Comparison of ENCODE assay signal across 15 cellular contexts in the genomic region with DNA sequence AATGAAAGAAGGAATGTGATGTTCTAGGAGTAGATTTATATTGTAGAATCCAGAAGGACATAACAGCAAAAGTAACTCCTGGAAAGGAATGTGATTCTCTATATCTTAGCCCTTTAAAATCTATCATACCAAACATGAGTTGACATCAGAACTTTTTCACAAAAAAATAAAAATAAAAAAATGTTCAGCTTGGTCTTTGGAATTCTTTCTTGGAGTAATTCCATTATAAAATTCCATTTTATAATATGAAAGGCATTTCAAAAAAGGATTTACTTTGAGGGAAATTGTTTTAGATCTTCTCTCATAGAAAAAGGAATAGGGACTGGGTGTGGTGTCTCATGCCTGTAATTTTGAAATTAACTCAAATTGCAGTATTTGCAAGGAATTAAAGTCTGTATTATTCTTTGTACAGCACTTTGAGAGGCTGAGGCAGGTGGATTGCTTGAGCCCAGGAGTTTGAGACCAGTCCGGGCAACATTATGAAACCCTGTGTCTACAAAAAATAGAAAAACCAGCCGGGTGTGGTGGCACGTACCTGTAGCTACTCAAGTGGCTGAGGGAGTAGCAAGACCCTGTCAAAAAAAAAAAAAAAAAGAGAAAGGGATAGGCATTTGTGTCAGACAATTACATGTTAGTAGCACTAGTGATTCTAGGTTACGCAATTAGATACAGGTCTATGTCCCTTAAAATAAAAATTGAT.
DNase-seq lines count a peak whose midpoint lies in the region; TF ChIP-seq lines count a peak whose summit lies in the region.
"Had no signal": no experiment of that assay in that cellular context is flagged by ENCODE, and none has a peak within 500 bp of the region (broad histone marks: within the 10 kb centered on the region; RNA-seq: fewer than 3 reads in every experiment).

No MANE protein-coding gene starts in this region.

- no peaks in the 10 kb centered on the region for H3K27me3 ChIP-seq in osteoblast (ENCODE audit: insufficient read depth, low read length)
- H3K27me3 ChIP-seq in suprapubic skin: no peaks in the 10 kb centered on the region

- WGBS in suprapubic skin: 74% methylated on average over 4 of the region's 4 CpGs

- H4K20me1 ChIP-seq in osteoblast (ENCODE audit: insufficient read depth, low read length): no peaks in the 10 kb centered on the region

- H3K4me1 Mint-ChIP-seq in chondrocyte (ENCODE audit: low read depth): peaks cover 50% of the 10 kb centered on the region

- H3K79me2 ChIP-seq in osteoblast (ENCODE audit: insufficient read depth, low read length): no peaks in the 10 kb centered on the region

- H3K9me3 ChIP-seq in osteoblast (ENCODE audit: low read depth, low read length) (no peaks in the 10 kb centered on the region), suprapubic skin (no peaks in the 10 kb centered on the region)
- H3K9me3 ChIP-seq: HAP-1 had no signal

- no peak overlapping the region for H3K4me3 ChIP-seq in osteoblast (ENCODE audit: insufficient read depth, low read length)
- no peak overlapping the region for H3K4me3 ChIP-seq in suprapubic skin
- H3K4me3 ChIP-seq: HAP-1 had no signal

- no peak for TF ChIP-seq POLR2A in suprapubic skin (IDR thresholded peaks at IDR 0.05)

- intact Hi-C loops in cardiac septum (cut with DNase I): no loop called here

- H3K27ac ChIP-seq in osteoblast (ENCODE audit: low read depth, low read length): peak overlapping the region; percentile 72
- no peak overlapping the region for H3K27ac ChIP-seq in suprapubic skin

- no peaks in the 10 kb centered on the region for H3K27me3 Mint-ChIP-seq in chondrocyte (ENCODE audit: low read depth)

- TF ChIP-seq EP300 in suprapubic skin (IDR thresholded peaks at IDR 0.05): no peak

- H2AFZ ChIP-seq in osteoblast (ENCODE audit: low read length): no peak overlapping the region

- peak overlapping the region; percentile 78 for H3K27ac Mint-ChIP-seq in chondrocyte (ENCODE audit: unreplicated experiment)

- H3K4me1 ChIP-seq in osteoblast (ENCODE audit: insufficient read depth, low read length) (peaks cover 33% of the 10 kb centered on the region), suprapubic skin (no peaks in the 10 kb centered on the region)
- H3K4me1 ChIP-seq: HAP-1 had no signal

- DNase-seq in AG08395 (ENCODE audit: low spot score): peak; percentile 3
- peak; percentile 8 for DNase-seq in HS-27A (ENCODE audit: low read depth)
- DNase-seq in chondrocyte (ENCODE audit: low spot score): no peak
- DNase-seq in osteoblast (ENCODE audit: insufficient read length, low spot score, missing footprints): no peak
- DNase-seq in cardiac septum (ENCODE audit: low spot score): no peak
- no peak for DNase-seq in NCI-H1105 (lab: John Stamatoyannopoulos, UW)
- no peak for DNase-seq in suprapubic skin (ENCODE audit: low spot score in 2 of 2)
- no peak for DNase-seq in RKO (ENCODE audit: low spot score)
- DNase-seq: COR-L47; NCI-H1417; NCI-H187 treated with DMSO at 0.1 percent for 48 hours; NCI-H2171 treated with DMSO at 0.1 percent for 48 hours; NCI-H446 treated with DMSO at 0.1 percent for 48 hours; NK-92 treated with Interleukin-12 subunit alpha and Interleukin-12 subunit beta, amount 100 ng/mL, for 24 hours had no signal

- TF ChIP-seq CTCF in chondrocyte (IDR thresholded peaks at IDR 0.05): no peak
- no peak for TF ChIP-seq CTCF in osteoblast (IDR thresholded peaks at IDR 0.05; ENCODE audit: extremely low read depth, low read depth, low read length)
- TF ChIP-seq CTCF in suprapubic skin (IDR thresholded peaks at IDR 0.05): no peak

- H3K4me3 Mint-ChIP-seq in chondrocyte (ENCODE audit: unreplicated experiment): no peak overlapping the region

- peak overlapping the region; percentile 66 for H3K4me2 ChIP-seq in osteoblast (ENCODE audit: insufficient read depth, low read length)

- H3K36me3 ChIP-seq in osteoblast (ENCODE audit: insufficient read depth, low read length) (no peaks in the 10 kb centered on the region), suprapubic skin (no peaks in the 10 kb centered on the region)
- H3K36me3 ChIP-seq: HAP-1 had no signal

- H3K9me3 Mint-ChIP-seq in chondrocyte (ENCODE audit: low read depth): peaks cover 3% of the 10 kb centered on the region

- peaks cover 6% of the 10 kb centered on the region for H3K36me3 Mint-ChIP-seq in chondrocyte (ENCODE audit: low read depth)

Comparison
In these comparisons a context has a peak if more than half of its experiments do, and no peak if none do; other contexts are left out.
1. DNase-seq: peak in AG08395 (single experiment) and HS-27A (single experiment); none in chondrocyte (single experiment), osteoblast (single experiment), cardiac septum (single experiment), NCI-H1105 (single experiment), suprapubic skin (0 of 2) and RKO (single experiment).